In the genomic region with DNA sequence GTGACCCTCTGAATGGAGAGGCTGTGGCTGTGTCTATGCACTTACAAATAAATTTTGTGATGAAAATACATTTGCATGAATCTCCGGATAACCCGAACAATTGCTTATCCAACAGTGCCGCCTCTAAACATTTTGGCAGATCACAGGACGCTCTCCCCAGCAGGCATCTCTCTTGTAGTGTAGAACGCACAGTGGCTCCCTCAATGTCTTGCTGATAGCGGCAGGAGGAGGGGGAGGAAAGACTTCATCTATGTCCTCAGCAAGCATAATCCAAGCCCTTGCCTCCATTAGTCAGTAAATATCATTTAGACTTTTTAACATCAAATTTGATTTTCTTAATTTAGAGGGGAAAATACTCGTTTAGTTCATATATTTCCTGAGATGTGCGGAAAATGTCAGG, we compare ENCODE assay signal across 1 cellular context.
TF ChIP-seq lines count a peak whose summit lies in the region.

No MANE protein-coding gene starts in this region.

TF ChIP-seq in WTC11, 78 proteins besides CTCF, POLR2A, EP300 and RAD21 (continued from another document):
- TF ChIP-seq ZNF532 (CRISPR knock-in tag; IDR thresholded peaks at IDR 0.05; ENCODE audit: borderline replicate concordance): no peak
